In the genomic region with DNA sequence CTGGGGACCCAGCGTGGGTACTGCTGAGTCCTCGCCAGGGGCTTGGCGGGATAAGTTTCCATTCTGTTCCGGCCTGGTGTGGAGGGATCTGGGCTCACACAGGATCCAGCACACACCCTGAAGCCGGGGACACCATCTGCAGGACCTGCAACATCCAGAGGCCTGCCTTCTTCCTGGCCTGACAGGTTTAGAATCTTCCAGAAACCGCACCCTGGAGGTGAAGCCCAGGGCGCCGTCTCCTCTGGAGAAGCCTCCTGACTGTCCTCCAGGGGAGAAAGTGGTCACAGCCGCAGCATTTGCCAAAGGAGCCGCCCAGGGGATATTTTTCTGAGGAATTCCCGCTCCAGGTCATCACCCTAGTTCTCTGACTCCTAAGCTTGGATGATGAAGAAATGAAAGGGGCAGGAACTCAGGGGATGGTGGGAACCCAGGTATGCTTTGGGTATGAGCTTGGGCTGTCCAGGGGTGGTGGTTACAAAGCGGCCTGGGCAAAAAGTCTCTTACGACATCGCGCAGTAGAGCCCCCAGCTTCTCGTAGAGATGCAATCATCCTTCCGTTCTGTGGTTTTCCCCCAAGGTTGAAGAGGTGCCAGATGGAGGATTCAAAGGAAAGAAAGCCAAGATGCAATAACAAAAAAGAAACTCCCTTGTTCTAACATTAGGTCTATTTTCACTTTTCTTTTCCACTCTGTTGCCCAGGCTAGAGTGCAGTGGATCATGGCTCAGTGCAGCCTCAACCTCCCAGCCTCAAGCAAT, we compare ENCODE assay signal across 9 cellular contexts.
A peak's percentile ranks its signal among the peaks of the same experiment; 100 is the strongest.
DNase-seq lines count a peak whose midpoint lies in the region; ATAC-seq lines count a peak whose summit lies in the region.
"Had no signal": no experiment of that assay in that cellular context is flagged by ENCODE, and none has a peak within 500 bp of the region (broad histone marks: within the 10 kb centered on the region; RNA-seq: fewer than 3 reads in every experiment).

No MANE protein-coding gene starts in this region.

- DNase-seq in stimulated activated CD4-positive, alpha-beta T cell treated with anti-CD3 and anti-CD28 coated beads, Interleukin-15, amount 100 ng/mL, for 24 hours, result peak; percentile 37
- DNase-seq in stimulated activated CD4-positive, alpha-beta T cell treated with anti-CD3 and anti-CD28 coated beads, Interleukin-4, amount 100 ng/mL, for 1 hour, result no peak
- DNase-seq in OCI-M1 (lab: John Stamatoyannopoulos, UW) (peak; percentile 50), fibroblast of peridontal ligament (ENCODE audit: extremely low read depth) (peak; percentile 94), DMS 273 (lab: John Stamatoyannopoulos, UW; ENCODE audit: unreplicated experiment) (no peak)
- no peak for DNase-seq in NK-92 treated with Interleukin-12 subunit alpha and Interleukin-12 subunit beta, amount 100 ng/mL, for 24 hours (lab: John Stamatoyannopoulos, UW)

- ATAC-seq in HG02981 (IDR thresholded peaks at IDR 0.05; ENCODE audit: unreplicated experiment), result no peak
- no peak for ATAC-seq in GM18517 (IDR thresholded peaks at IDR 0.05; ENCODE audit: unreplicated experiment)
- ATAC-seq: Panc1 had no signal

Comparison
In these comparisons a context has a peak if more than half of its experiments do, and no peak if none do; other contexts are left out.
1. DNase-seq: peak in stimulated activated CD4-positive, alpha-beta T cell treated with anti-CD3 and anti-CD28 coated beads, Interleukin-15, amount 100 ng/mL, for 24 hours (single experiment), OCI-M1 (single experiment) and fibroblast of peridontal ligament (single experiment); none in stimulated activated CD4-positive, alpha-beta T cell treated with anti-CD3 and anti-CD28 coated beads, Interleukin-4, amount 100 ng/mL, for 1 hour (single experiment), DMS 273 (single experiment) and NK-92 treated with Interleukin-12 subunit alpha and Interleukin-12 subunit beta, amount 100 ng/mL, for 24 hours (single experiment).